In genomic region chr18:56639094-56639361, GRCh38 we compare ENCODE assay signal across 1 cellular context.
TF ChIP-seq lines count a peak whose summit lies in the region.

No MANE protein-coding gene starts in this region.

TF ChIP-seq in HCT116, 20 proteins besides CTCF, POLR2A, EP300 and RAD21 (continued from another document):
- TF ChIP-seq ATF3 (IDR thresholded peaks at IDR 0.05), result no peak
- no peak for TF ChIP-seq YY1 (IDR thresholded peaks at IDR 0.05; ENCODE audit: extremely low read depth, insufficient replicate concordance, low read depth, low read length)
- TF ChIP-seq MAX (IDR thresholded peaks at IDR 0.05), result no peak
- no peak for TF ChIP-seq SP1 (IDR thresholded peaks at IDR 0.05; ENCODE audit: low read depth)
- no peak for TF ChIP-seq EGR1 (IDR thresholded peaks at IDR 0.05; ENCODE audit: low read depth)
- no peak for TF ChIP-seq SRF (IDR thresholded peaks at IDR 0.05; ENCODE audit: low read depth)
